27 cellular contexts compared by ENCODE assay signal in the genomic region with DNA sequence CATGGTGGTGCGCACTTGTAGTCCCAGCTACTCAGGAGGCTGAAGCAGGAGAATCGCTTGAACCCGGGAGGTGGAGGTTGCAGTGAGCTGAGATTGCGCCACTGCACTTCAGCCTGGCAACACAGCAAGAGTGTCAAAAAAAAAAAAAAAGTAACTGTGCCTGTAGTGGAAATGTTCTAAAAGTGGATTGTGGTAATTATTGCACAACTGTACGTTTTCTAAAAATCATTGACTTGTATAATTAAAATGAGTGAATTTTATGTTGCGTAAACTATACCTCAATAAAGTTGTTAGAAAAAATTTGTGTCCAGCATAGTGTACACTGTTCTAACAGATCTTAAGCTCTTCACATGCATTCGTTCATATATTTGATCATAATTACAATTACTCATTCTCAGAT. TPM values are rescaled to one million over a fixed set of nuclear protein-coding genes. Genes with fewer than 3 reads are reported as not detected.
DNase-seq lines count a peak whose midpoint lies in the region; ATAC-seq, FAIRE-seq and TF ChIP-seq lines count a peak whose summit lies in the region.
"Had no signal": no experiment of that assay in that cellular context is flagged by ENCODE, and none has a peak within 500 bp of the region (broad histone marks: within the 10 kb centered on the region; RNA-seq: fewer than 3 reads in every experiment).

No MANE protein-coding gene starts in this region.

- H3K4me1 ChIP-seq in K562 (replicated peaks in 1 of 2; ENCODE audit: control insufficient read depth in 2 of 2, insufficient read depth in 2 of 2, low read length in 2 of 2) = peaks cover 0 to 6% of the 10 kb centered on the region in 2 experiments; a peak in 2 of 5 replicates
- H3K4me1 ChIP-seq in CD8-positive, alpha-beta T cell (ENCODE audit: insufficient read depth, low read length) = peaks cover 9% of the 10 kb centered on the region
- H3K4me1 ChIP-seq: BE2C had no signal

- no peak for TF ChIP-seq POLR2A in NB4 (IDR thresholded peaks at IDR 0.05; ENCODE audit: extremely low read depth, insufficient read length)
- TF ChIP-seq POLR2A in K562 (conservative IDR thresholded peaks at IDR 0.05) = no peak

- in situ Hi-C loops in K562 (cut with MboI) = no loop called here

- no peak for TF ChIP-seq CTCF in CD14-positive monocyte (IDR thresholded peaks at IDR 0.05)
- TF ChIP-seq CTCF in NB4 (IDR thresholded peaks at IDR 0.05; ENCODE audit: low read depth, low read length) = no peak
- TF ChIP-seq CTCF in K562 (IDR thresholded peaks at IDR 0.05 in 2 of 3, conservative IDR thresholded peaks at IDR 0.05 in 1 of 3; ENCODE audit: insufficient read depth in 2 of 3, low read depth in 1 of 3, low read length in 3 of 3) = no peak
- no peak for TF ChIP-seq CTCF in CD8-positive, alpha-beta T cell (IDR thresholded peaks at IDR 0.05)

- no peak overlapping the region for H3K9ac ChIP-seq in K562 (ENCODE audit: insufficient read depth in 1 of 2, low read depth in 2 of 2, low read length in 2 of 2)

- peaks cover 22 to 34% of the 10 kb centered on the region in 2 donors for H3K36me3 Mint-ChIP-seq in CD14-positive monocyte
- H3K36me3 Mint-ChIP-seq in CD8-positive, alpha-beta T cell = peaks cover 68% of the 10 kb centered on the region
- peaks cover 68% of the 10 kb centered on the region for H3K36me3 Mint-ChIP-seq in activated CD4-positive, alpha-beta memory T cell treated with anti-CD3 and anti-CD28 coated beads, Interleukin-2, amount 10 ng/mL, durations not matched to agents 7 days and 5 days (ENCODE audit: low read depth)

- H3K4me1 Mint-ChIP-seq in CD14-positive monocyte = peaks cover 54% of the 10 kb centered on the region
- H3K4me1 Mint-ChIP-seq in CD8-positive, alpha-beta T cell (ENCODE audit: low read depth) = peaks cover 49% of the 10 kb centered on the region
- H3K4me1 Mint-ChIP-seq in activated CD4-positive, alpha-beta memory T cell treated with anti-CD3 and anti-CD28 coated beads, Interleukin-2, amount 10 ng/mL, durations not matched to agents 7 days and 5 days = peaks cover 57% of the 10 kb centered on the region

- BruUV-seq in K562 (replicated peaks; lab: Mats Ljungman, UMichigan) = no TSS peak

- H3K27ac Mint-ChIP-seq in CD14-positive monocyte = peak overlapping the region; percentile 76 to 91 (median 88)
- H3K27ac Mint-ChIP-seq in CD8-positive, alpha-beta T cell = no peak overlapping the region
- H3K27ac Mint-ChIP-seq in activated CD4-positive, alpha-beta memory T cell treated with anti-CD3 and anti-CD28 coated beads, Interleukin-2, amount 10 ng/mL, durations not matched to agents 7 days and 5 days = no peak overlapping the region
- H3K27ac Mint-ChIP-seq: activated T-cell treated with anti-CD3 and anti-CD28 coated beads, Interleukin-2, amount 50 U/mL, for 24 hours had no signal

- 89% methylated on average over 3 of the region's 7 CpGs for WGBS in K562 (ENCODE audit: insufficient coverage, low coverage, missing lambda C conversion rate)

- no peaks in the 10 kb centered on the region for H4K20me1 ChIP-seq in K562 (replicated peaks; ENCODE audit: control insufficient read depth, insufficient read depth, low read length)

- no peaks in the 10 kb centered on the region for H3K27me3 Mint-ChIP-seq in CD14-positive monocyte (ENCODE audit: low read depth in 3 of 3)
- no peaks in the 10 kb centered on the region for H3K27me3 Mint-ChIP-seq in CD8-positive, alpha-beta T cell (ENCODE audit: low read depth)
- H3K27me3 Mint-ChIP-seq in activated CD4-positive, alpha-beta memory T cell treated with anti-CD3 and anti-CD28 coated beads, Interleukin-2, amount 10 ng/mL, durations not matched to agents 7 days and 5 days = no peaks in the 10 kb centered on the region
- H3K27me3 Mint-ChIP-seq: activated T-cell treated with anti-CD3 and anti-CD28 coated beads, Interleukin-2, amount 50 U/mL, for 24 hours had no signal

- H3K4me3 ChIP-seq in NB4 (ENCODE audit: low read depth, low read length) (no peak overlapping the region), K562 (no peak overlapping the region)
- H3K4me3 ChIP-seq in CD8-positive, alpha-beta T cell (ENCODE audit: low read depth, low read length) = no peak overlapping the region
- H3K4me3 ChIP-seq: HAP-1, SK-N-MC had no signal

- H3K27me3 ChIP-seq in K562 (ENCODE audit: control insufficient read depth in 2 of 2, insufficient read depth in 2 of 2, low read length in 2 of 2) = no peaks in the 10 kb centered on the region
- H3K27me3 ChIP-seq in CD8-positive, alpha-beta T cell (ENCODE audit: insufficient read depth, low read length) = no peaks in the 10 kb centered on the region
- H3K27me3 ChIP-seq: BE2C, neutrophil had no signal

- no peak for DNase-seq in CD14-positive monocyte (ENCODE audit: low spot score)
- peak; percentile 55 for DNase-seq in NB4 (ENCODE audit: low read depth)
- no peak for DNase-seq in K562 (ENCODE audit: extremely low read depth in 1 of 4, low spot score in 3 of 4)
- DNase-seq in CD8-positive, alpha-beta T cell = no peak
- no peak for DNase-seq in DMS114 treated with DMSO at 0.1 percent for 48 hours (lab: John Stamatoyannopoulos, UW; ENCODE audit: unreplicated experiment)
- DNase-seq in activated CD4-positive, alpha-beta memory T cell treated with anti-CD3 and anti-CD28 coated beads, Interleukin-2, amount 10 ng/mL, durations not matched to agents 7 days and 5 days = no peak
- DNase-seq: activated CD4-positive, alpha-beta T cell treated with anti-CD3 and anti-CD28 coated beads for 48 hours; activated T-cell treated with anti-CD3 and anti-CD28 coated beads, Interleukin-2, amount 50 U/mL, for 24 hours; BE2C; cerebellar nuclear complex; DMS53; hippocampal formation; mesenchymal stem cell; NCI-H1417 treated with DMSO at 0.1 percent for 48 hours; NCI-H2081; NCI-H226; NCI-H69; stimulated activated CD4-positive, alpha-beta T cell treated with anti-CD3 and anti-CD28 coated beads, Interleukin-12 subunit alpha, Interleukin-12 subunit beta, amount 100 ng/mL, for 4 hours; stimulated activated CD4-positive, alpha-beta T cell treated with anti-CD3 and anti-CD28 coated beads, Interleukin-4, amount 100 ng/mL, for 1 hour; T-helper 2 cell; trophoblast cell had no signal

- no peak for TF ChIP-seq RAD21 in K562 (CRISPR knock-in tag; conservative IDR thresholded peaks at IDR 0.05 in 1 of 2, IDR thresholded peaks at IDR 0.05 in 1 of 2)

- peaks cover 49% of the 10 kb centered on the region for H3K36me3 ChIP-seq in K562 (ENCODE audit: control insufficient read depth, insufficient read depth, low read length)
- H3K36me3 ChIP-seq in CD8-positive, alpha-beta T cell (ENCODE audit: insufficient read depth, low read length) = peaks cover 10% of the 10 kb centered on the region

- H2AFZ ChIP-seq in K562 (ENCODE audit: low read depth, low read length) = no peak overlapping the region

- no peak for ATAC-seq in K562
- ATAC-seq in CD8-positive, alpha-beta T cell = no peak
- ATAC-seq: sciatic nerve had no signal

- FAIRE-seq in K562 (lab: Jason Lieb, UNC) = no peak
- FAIRE-seq: G401.6 had no signal

- H3K9me3 ChIP-seq in K562 (replicated peaks; ENCODE audit: control insufficient read depth, insufficient read depth, low read depth, low read length) = no peaks in the 10 kb centered on the region
- no peaks in the 10 kb centered on the region for H3K9me3 ChIP-seq in CD8-positive, alpha-beta T cell (ENCODE audit: low read length)
- H3K9me3 ChIP-seq: BE2C, HAP-1, neutrophil had no signal

- CTCF ChIA-PET in K562 (lab: Yijun Ruan, JAX; ENCODE audit: low intra/inter-chr PET ratio) = no interaction called here
- CTCF ChIA-PET in CD8-positive, alpha-beta T cell (lab: Charles Lee) = no interaction called here
- CTCF ChIA-PET in activated CD4-positive, alpha-beta memory T cell treated with anti-CD3 and anti-CD28 coated beads, Interleukin-2, amount 10 ng/mL, durations not matched to agents 7 days and 5 days (lab: Charles Lee) = no interaction called here

- POLR2A ChIA-PET in K562 (lab: Yijun Ruan, JAX) = no interaction called here
- POLR2A ChIA-PET in CD8-positive, alpha-beta T cell (lab: Charles Lee) = no interaction called here
- POLR2A ChIA-PET in activated CD4-positive, alpha-beta memory T cell treated with anti-CD3 and anti-CD28 coated beads, Interleukin-2, amount 10 ng/mL, durations not matched to agents 7 days and 5 days (lab: Charles Lee) = no interaction called here

- intact Hi-C loops in CD14-positive monocyte (cut with micrococcal nuclease) = loop anchor here (5.0 to 10.0 kb wide), 2 partner anchors 46 to 98 kb away; partner anchors contain the start of genes DZANK1 (in 1 of the 2) and POLR3F (in 1 of the 2)
- intact Hi-C loops in K562 (cut with micrococcal nuclease) = no loop called here
- intact Hi-C loops in CD8-positive, alpha-beta T cell (cut with DNase I, micrococcal nuclease) = no loop called here

- TF ChIP-seq EP300 in K562 (IDR thresholded peaks at IDR 0.05; ENCODE audit: low read length) = no peak

- H3K9me3 Mint-ChIP-seq in CD14-positive monocyte = peaks cover 0 to 3% (median 0%) of the 10 kb centered on the region in 7 donors
- H3K9me3 Mint-ChIP-seq in CD8-positive, alpha-beta T cell = no peaks in the 10 kb centered on the region
- no peaks in the 10 kb centered on the region for H3K9me3 Mint-ChIP-seq in activated CD4-positive, alpha-beta memory T cell treated with anti-CD3 and anti-CD28 coated beads, Interleukin-2, amount 10 ng/mL, durations not matched to agents 7 days and 5 days
- H3K9me3 Mint-ChIP-seq: activated T-cell treated with anti-CD3 and anti-CD28 coated beads, Interleukin-2, amount 50 U/mL, for 24 hours had no signal

- no peaks in the 10 kb centered on the region for H3K9me1 ChIP-seq in K562 (ENCODE audit: control insufficient read depth, insufficient read depth, low read length)

- H3K4me2 ChIP-seq in K562 (ENCODE audit: insufficient read depth, low read length) = no peak overlapping the region

- H3K79me2 ChIP-seq in K562 (ENCODE audit: control insufficient read depth, insufficient read depth, low read length) = peaks cover 12% of the 10 kb centered on the region

- H3K4me3 Mint-ChIP-seq in CD14-positive monocyte = no peak overlapping the region
- no peak overlapping the region for H3K4me3 Mint-ChIP-seq in CD8-positive, alpha-beta T cell
- H3K4me3 Mint-ChIP-seq in activated CD4-positive, alpha-beta memory T cell treated with anti-CD3 and anti-CD28 coated beads, Interleukin-2, amount 10 ng/mL, durations not matched to agents 7 days and 5 days = no peak overlapping the region
- H3K4me3 Mint-ChIP-seq: activated T-cell treated with anti-CD3 and anti-CD28 coated beads, Interleukin-2, amount 50 U/mL, for 24 hours had no signal

- no peak overlapping the region for H3K27ac ChIP-seq in K562 (ENCODE audit: extremely low read depth, low read depth, low read length)
- H3K27ac ChIP-seq in CD8-positive, alpha-beta T cell (ENCODE audit: low read depth, low read length) = no peak overlapping the region
- H3K27ac ChIP-seq: RWPE1, SK-N-MC had no signal

RNA-seq across cellular contexts. Expression of gene SEC23B, which starts 5.5 kb away (rescaled TPM):
- polyA plus RNA-seq in CD14-positive monocyte = 10 to 100 TPM; 68.4 to 88.1 TPM
- total RNA-seq in K562 (2011; cell fraction: chromatin; rRNA removed; ENCODE audit: low replicate concordance) = 54.0 and 57.7 TPM in 2 replicates
- total RNA-seq in K562 (2011; cell fraction: nucleolus; rRNA removed) = 31.0 and 32.1 TPM in 2 replicates
- 36.7 and 45.2 TPM in 2 replicates for total RNA-seq in K562 (2011; cell fraction: nucleoplasm; rRNA removed)
- total RNA-seq in K562 (2014; rRNA removed) = 36.2 and 41.6 TPM in 2 replicates
- total RNA-seq in K562 (2014; rRNA removed; fragmentation: Illumina TruSeq; extraction: Trizol) = 39.9 and 41.4 TPM in 2 replicates
- total RNA-seq in K562 (2015; rRNA removed; fragmentation: Illumina TruSeq; extraction: Trizol) = 34.4 and 37.4 TPM in 2 replicates
- total RNA-seq in K562 (2021) = 38.4 and 39.5 TPM in 2 replicates
- polyA plus RNA-seq in K562 (2011; rRNA removed) = 67.8 and 70.2 TPM in 2 replicates
- polyA plus RNA-seq in K562 (2011; cell fraction: cytosol; rRNA removed) = 49.3 and 61.5 TPM in 2 replicates
- 31.7 and 41.3 TPM in 2 replicates for polyA plus RNA-seq in K562 (2011; cell fraction: nucleus; rRNA removed)
- polyA plus RNA-seq in K562 (2012) = 56.1 and 65.7 TPM in 2 replicates
- polyA plus RNA-seq in K562 (2014; fragmentation: Illumina TruSeq; extraction: Trizol) = 44.2 and 50.1 TPM in 2 replicates
- 10 to 100 TPM; 31.7 to 60.2 TPM for polyA plus RNA-seq in K562 (2014; fragmentation: Nextera tagmentation; extraction: Ambion mirVana)
- 38.5 and 40.4 TPM in 2 replicates for polyA plus RNA-seq in K562 (2014; rRNA removed)
- polyA minus RNA-seq in K562 (2011; rRNA and poly(A)+ RNA removed) = 86.4 and 96.8 TPM in 2 replicates
- 30.2 and 34.9 TPM in 2 replicates for polyA minus RNA-seq in K562 (2011; cell fraction: cytosol; rRNA and poly(A)+ RNA removed)
- polyA minus RNA-seq in K562 (2011; cell fraction: nucleus; rRNA and poly(A)+ RNA removed) = 19.5 and 39.8 TPM in 2 replicates
- 10 to 100 TPM; 31.5 to 31.8 TPM for total RNA-seq in CD8-positive, alpha-beta T cell
- 100 to 1,000 TPM in 1 of 2 experiments, 10 to 100 TPM in 1; 95.2 to 101 TPM for total RNA-seq in activated CD4-positive, alpha-beta memory T cell treated with anti-CD3 and anti-CD28 coated beads, Interleukin-2, amount 10 ng/mL, durations not matched to agents 7 days and 5 days

RNA-seq across cellular contexts. Expression of gene RBBP9, which starts 16.2 kb away (rescaled TPM):
- polyA plus RNA-seq in CD14-positive monocyte (1 to 10 TPM; 5.2 to 6.9 TPM), K562 (2011; rRNA removed) (3.2 and 4.4 TPM in 2 replicates), K562 (2014; fragmentation: Illumina TruSeq; extraction: Trizol) (3.0 and 3.1 TPM in 2 replicates), K562 (2014; fragmentation: Nextera tagmentation; extraction: Ambion mirVana) (1 to 10 TPM in 1 of 2 experiments, under 1 TPM in 1; 0.94 to 2.5 TPM), K562 (2014; rRNA removed) (1.4 and 1.9 TPM in 2 replicates)
- total RNA-seq in K562 (2011; cell fraction: chromatin; rRNA removed; ENCODE audit: low replicate concordance) = 0.93 and 3.1 TPM in 2 replicates
- total RNA-seq in K562 (2011; cell fraction: nucleolus; rRNA removed) = 0.83 and 1.4 TPM in 2 replicates
- 2.3 and 3.9 TPM in 2 replicates for total RNA-seq in K562 (2011; cell fraction: nucleoplasm; rRNA removed)
- total RNA-seq in K562 (2014; rRNA removed) (1.5 and 1.7 TPM in 2 replicates), K562 (2014; rRNA removed; fragmentation: Illumina TruSeq; extraction: Trizol) (2.7 and 2.8 TPM in 2 replicates), K562 (2015; rRNA removed; fragmentation: Illumina TruSeq; extraction: Trizol) (2.3 and 2.8 TPM in 2 replicates), K562 (2021) (1.4 and 1.5 TPM in 2 replicates)
- polyA plus RNA-seq in K562 (2011; cell fraction: cytosol; rRNA removed) = 1.6 and 1.7 TPM in 2 replicates
- 3.5 and 5.2 TPM in 2 replicates for polyA plus RNA-seq in K562 (2011; cell fraction: nucleus; rRNA removed)
- polyA plus RNA-seq in K562 (2012) = 1.0 and 1.1 TPM in 2 replicates
- polyA minus RNA-seq in K562 (2011; rRNA and poly(A)+ RNA removed) = 6.0 and 8.1 TPM in 2 replicates
- polyA minus RNA-seq in K562 (2011; cell fraction: cytosol; rRNA and poly(A)+ RNA removed) = 1.5 and 3.1 TPM in 2 replicates
- 0.94 and 2.3 TPM in 2 replicates for polyA minus RNA-seq in K562 (2011; cell fraction: nucleus; rRNA and poly(A)+ RNA removed)
- 1 to 10 TPM; 2.1 to 2.3 TPM for total RNA-seq in CD8-positive, alpha-beta T cell
- 10 to 100 TPM; 18.0 to 20.4 TPM for total RNA-seq in activated CD4-positive, alpha-beta memory T cell treated with anti-CD3 and anti-CD28 coated beads, Interleukin-2, amount 10 ng/mL, durations not matched to agents 7 days and 5 days

RNA-seq across cellular contexts. Expression of gene POLR3F, which starts 46.0 kb away (rescaled TPM):
- 1 to 10 TPM; 4.8 to 6.7 TPM for polyA plus RNA-seq in CD14-positive monocyte
- total RNA-seq in K562 (2011; cell fraction: chromatin; rRNA removed; ENCODE audit: low replicate concordance) = 7.2 and 11.3 TPM in 2 replicates
- 6.2 and 6.6 TPM in 2 replicates for total RNA-seq in K562 (2011; cell fraction: nucleolus; rRNA removed)
- 10.9 and 12.1 TPM in 2 replicates for total RNA-seq in K562 (2011; cell fraction: nucleoplasm; rRNA removed)
- 15.0 and 18.1 TPM in 2 replicates for total RNA-seq in K562 (2014; rRNA removed)
- total RNA-seq in K562 (2014; rRNA removed; fragmentation: Illumina TruSeq; extraction: Trizol) = 9.6 and 10.9 TPM in 2 replicates
- total RNA-seq in K562 (2015; rRNA removed; fragmentation: Illumina TruSeq; extraction: Trizol) = 11.1 and 11.5 TPM in 2 replicates
- total RNA-seq in K562 (2021) = 7.0 and 7.2 TPM in 2 replicates
- 6.8 and 8.8 TPM in 2 replicates for polyA plus RNA-seq in K562 (2011; rRNA removed)
- polyA plus RNA-seq in K562 (2011; cell fraction: cytosol; rRNA removed) = 2.9 and 4.7 TPM in 2 replicates
- 3.4 and 6.7 TPM in 2 replicates for polyA plus RNA-seq in K562 (2011; cell fraction: nucleus; rRNA removed)
- 6.0 and 7.6 TPM in 2 replicates for polyA plus RNA-seq in K562 (2012)
- polyA plus RNA-seq in K562 (2014; fragmentation: Illumina TruSeq; extraction: Trizol) = 8.1 and 9.0 TPM in 2 replicates
- 10 to 100 TPM; 10.8 to 14.3 TPM for polyA plus RNA-seq in K562 (2014; fragmentation: Nextera tagmentation; extraction: Ambion mirVana)
- 8.2 and 11.4 TPM in 2 replicates for polyA plus RNA-seq in K562 (2014; rRNA removed)
- polyA minus RNA-seq in K562 (2011; rRNA and poly(A)+ RNA removed) = 5.8 and 8.1 TPM in 2 replicates
- 5.6 and 6.5 TPM in 2 replicates for polyA minus RNA-seq in K562 (2011; cell fraction: cytosol; rRNA and poly(A)+ RNA removed)
- 6.6 and 7.0 TPM in 2 replicates for polyA minus RNA-seq in K562 (2011; cell fraction: nucleus; rRNA and poly(A)+ RNA removed)
- total RNA-seq in CD8-positive, alpha-beta T cell = 10 to 100 TPM; 11.5 TPM
- total RNA-seq in activated CD4-positive, alpha-beta memory T cell treated with anti-CD3 and anti-CD28 coated beads, Interleukin-2, amount 10 ng/mL, durations not matched to agents 7 days and 5 days = 10 to 100 TPM in 1 of 2 experiments, 1 to 10 TPM in 1; 7.7 to 10.1 TPM

RNA-seq across cellular contexts. Expression of gene DZANK1, which starts 46.4 kb away (rescaled TPM):
- under 1 TPM; 0.17 to 0.69 TPM for polyA plus RNA-seq in CD14-positive monocyte
- 0.60 TPM in 1 of 2 replicates, not detected in the other for total RNA-seq in K562 (2011; cell fraction: chromatin; rRNA removed; ENCODE audit: low replicate concordance)
- total RNA-seq in K562 (2011; cell fraction: nucleolus; rRNA removed) = 0.17 TPM in 1 of 2 replicates, not detected in the other
- total RNA-seq in K562 (2011; cell fraction: nucleoplasm; rRNA removed) = 0.22 TPM in 1 of 2 replicates, not detected in the other
- 0.08 TPM in 1 of 2 replicates, not detected in the other for total RNA-seq in K562 (2014; rRNA removed)
- total RNA-seq in K562 (2014; rRNA removed; fragmentation: Illumina TruSeq; extraction: Trizol) = not detected in 2 replicates
- 0.11 and 0.18 TPM in 2 replicates for total RNA-seq in K562 (2015; rRNA removed; fragmentation: Illumina TruSeq; extraction: Trizol)
- total RNA-seq in K562 (2021) = 0.13 and 0.29 TPM in 2 replicates
- 0.09 and 0.11 TPM in 2 replicates for polyA plus RNA-seq in K562 (2011; rRNA removed)
- polyA plus RNA-seq in K562 (2011; cell fraction: cytosol; rRNA removed) = 0.09 and 0.25 TPM in 2 replicates
- 0.25 and 0.40 TPM in 2 replicates for polyA plus RNA-seq in K562 (2011; cell fraction: nucleus; rRNA removed)
- polyA plus RNA-seq in K562 (2012) = 0.13 and 0.29 TPM in 2 replicates
- 0.04 and 0.15 TPM in 2 replicates for polyA plus RNA-seq in K562 (2014; fragmentation: Illumina TruSeq; extraction: Trizol)
- polyA plus RNA-seq in K562 (2014; fragmentation: Nextera tagmentation; extraction: Ambion mirVana) = under 1 TPM; 0.04 to 0.06 TPM
- polyA plus RNA-seq in K562 (2014; rRNA removed) = 0.08 and 0.27 TPM in 2 replicates
- 0.18 TPM in 2 replicates for polyA minus RNA-seq in K562 (2011; rRNA and poly(A)+ RNA removed)
- not detected in 2 replicates for polyA minus RNA-seq in K562 (2011; cell fraction: cytosol; rRNA and poly(A)+ RNA removed)
- polyA minus RNA-seq in K562 (2011; cell fraction: nucleus; rRNA and poly(A)+ RNA removed) = 0.11 and 0.13 TPM in 2 replicates
- 1 to 10 TPM; 2.0 to 2.3 TPM for total RNA-seq in CD8-positive, alpha-beta T cell
- total RNA-seq in activated CD4-positive, alpha-beta memory T cell treated with anti-CD3 and anti-CD28 coated beads, Interleukin-2, amount 10 ng/mL, durations not matched to agents 7 days and 5 days = 1 to 10 TPM; 1.4 to 1.5 TPM

RNA-seq across cellular contexts. Expression of gene SMIM26, which starts 54.0 kb away (rescaled TPM):
- polyA plus RNA-seq in CD14-positive monocyte (100 to 1,000 TPM; 176 to 206 TPM), K562 (2011; rRNA removed) (89.0 and 96.2 TPM in 2 replicates), K562 (2014; fragmentation: Illumina TruSeq; extraction: Trizol) (86.5 and 97.9 TPM in 2 replicates), K562 (2014; fragmentation: Nextera tagmentation; extraction: Ambion mirVana) (100 to 1,000 TPM; 158 to 186 TPM), K562 (2014; rRNA removed) (73.4 and 80.5 TPM in 2 replicates)
- total RNA-seq in K562 (2011; cell fraction: chromatin; rRNA removed; ENCODE audit: low replicate concordance) = 18.9 and 25.2 TPM in 2 replicates
- 47.0 and 51.4 TPM in 2 replicates for total RNA-seq in K562 (2011; cell fraction: nucleolus; rRNA removed)
- 65.3 and 66.6 TPM in 2 replicates for total RNA-seq in K562 (2011; cell fraction: nucleoplasm; rRNA removed)
- total RNA-seq in K562 (2014; rRNA removed) (55.9 and 124 TPM in 2 replicates), K562 (2014; rRNA removed; fragmentation: Illumina TruSeq; extraction: Trizol) (81.1 and 81.9 TPM in 2 replicates), K562 (2015; rRNA removed; fragmentation: Illumina TruSeq; extraction: Trizol) (86.7 and 90.7 TPM in 2 replicates), K562 (2021) (46.8 and 46.9 TPM in 2 replicates)
- 37.9 and 78.5 TPM in 2 replicates for polyA plus RNA-seq in K562 (2011; cell fraction: cytosol; rRNA removed)
- polyA plus RNA-seq in K562 (2011; cell fraction: nucleus; rRNA removed) = 61.5 and 84.9 TPM in 2 replicates
- 87.6 and 93.1 TPM in 2 replicates for polyA plus RNA-seq in K562 (2012)
- 36.7 and 40.5 TPM in 2 replicates for polyA minus RNA-seq in K562 (2011; rRNA and poly(A)+ RNA removed)
- 22.0 and 28.5 TPM in 2 replicates for polyA minus RNA-seq in K562 (2011; cell fraction: cytosol; rRNA and poly(A)+ RNA removed)
- polyA minus RNA-seq in K562 (2011; cell fraction: nucleus; rRNA and poly(A)+ RNA removed) = 17.2 and 30.8 TPM in 2 replicates
- 10 to 100 TPM; 63.9 to 64.8 TPM for total RNA-seq in CD8-positive, alpha-beta T cell
- total RNA-seq in activated CD4-positive, alpha-beta memory T cell treated with anti-CD3 and anti-CD28 coated beads, Interleukin-2, amount 10 ng/mL, durations not matched to agents 7 days and 5 days = 10 to 100 TPM; 61.4 to 64.7 TPM

Comparison
In these comparisons a context has a peak if more than half of its experiments do, and no peak if none do; other contexts are left out.
1. H3K27ac Mint-ChIP-seq: peak in CD14-positive monocyte (7 of 7); none in CD8-positive, alpha-beta T cell (single experiment) and activated CD4-positive, alpha-beta memory T cell treated with anti-CD3 and anti-CD28 coated beads, Interleukin-2, amount 10 ng/mL, durations not matched to agents 7 days and 5 days (single experiment).
2. intact Hi-C loops: an anchor here in CD14-positive monocyte (5.0 to 10.0 kb wide); none called in K562 and CD8-positive, alpha-beta T cell.